9 cellular contexts compared by ENCODE assay signal in the genomic region with DNA sequence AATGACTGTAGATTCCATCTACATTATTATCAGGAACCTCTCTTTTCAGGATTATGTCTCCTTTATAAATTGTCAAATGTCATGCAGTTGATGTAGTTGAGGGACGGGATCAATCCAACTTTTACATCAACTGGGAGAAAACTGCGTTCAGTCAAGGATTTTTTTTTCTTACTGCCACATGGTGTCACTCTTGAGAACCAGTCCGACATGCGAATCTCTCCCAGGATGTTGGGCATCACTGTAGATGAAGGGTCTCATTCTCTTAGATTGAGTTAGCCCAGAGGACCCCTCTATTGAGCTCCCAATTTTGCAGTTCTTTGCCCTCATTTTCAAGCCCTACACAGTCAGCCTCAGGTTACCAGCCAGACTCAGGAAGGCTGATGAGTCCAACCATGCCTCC.
DNase-seq lines count a peak whose midpoint lies in the region; ATAC-seq, FAIRE-seq and TF ChIP-seq lines count a peak whose summit lies in the region.
"Had no signal": no experiment of that assay in that cellular context is flagged by ENCODE, and none has a peak within 500 bp of the region (broad histone marks: within the 10 kb centered on the region; RNA-seq: fewer than 3 reads in every experiment).

No MANE protein-coding gene starts in this region.

- 6 to 19% (median 13%) methylated on average over 4 of the region's 4 CpGs for WGBS in small intestine, 3 donors

- DNase-seq in NCI-H1436 (lab: John Stamatoyannopoulos, UW): peak; percentile 20
- no peak for DNase-seq in NCI-H1436 treated with DMSO at 0.1 percent for 48 hours (lab: John Stamatoyannopoulos, UW)
- DNase-seq in NCI-H526 treated with DMSO at 0.1 percent for 48 hours (lab: John Stamatoyannopoulos, UW): peak; percentile 16
- no peak for DNase-seq in epithelial cell of proximal tubule (ENCODE audit: low read depth)
- DNase-seq in small intestine: peak; percentile 19
- no peak for DNase-seq in NCI-H510A treated with DMSO at 0.1 percent for 48 hours (lab: John Stamatoyannopoulos, UW)
- DNase-seq in activated CD4-positive, CD25-positive, alpha-beta regulatory T cell (lab: John Stamatoyannopoulos, UW): no peak
- DNase-seq: amniotic stem cell had no signal

- no peaks in the 10 kb centered on the region for H3K4me1 ChIP-seq in small intestine (ENCODE audit: control insufficient read depth in 2 of 2, insufficient read depth in 1 of 2, low read depth in 1 of 2, low read length in 1 of 2)

- no peak overlapping the region for H3K4me3 ChIP-seq in epithelial cell of proximal tubule (ENCODE audit: low read depth, low read length)
- no peak overlapping the region for H3K4me3 ChIP-seq in small intestine (ENCODE audit: low read depth in 1 of 2, low read length in 2 of 2)

- TF ChIP-seq CTCF in epithelial cell of proximal tubule (conservative IDR thresholded peaks at IDR 0.05; ENCODE audit: low read depth, low read length): peak; percentile 59

- no peak overlapping the region for H3K27ac ChIP-seq in small intestine (ENCODE audit: low read depth in 1 of 2, low read length in 1 of 2)

- no peak for FAIRE-seq in small intestine (lab: Jason Lieb, UNC)

- no peaks in the 10 kb centered on the region for H3K9me3 ChIP-seq in small intestine (ENCODE audit: control insufficient read depth, low read depth)

- H3K36me3 ChIP-seq in small intestine (ENCODE audit: control insufficient read depth in 2 of 2, insufficient read depth in 2 of 2, low read length in 2 of 2): no peaks in the 10 kb centered on the region

- H3K27me3 ChIP-seq in small intestine (ENCODE audit: control insufficient read depth in 2 of 2, insufficient read depth in 2 of 2, low read length in 2 of 2): no peaks in the 10 kb centered on the region

- no peak for ATAC-seq in HG02970 (IDR thresholded peaks at IDR 0.05; ENCODE audit: low FRiP score, unreplicated experiment)

Comparison
In these comparisons a context has a peak if more than half of its experiments do, and no peak if none do; other contexts are left out.
1. DNase-seq: peak in NCI-H1436 (single experiment), NCI-H526 treated with DMSO at 0.1 percent for 48 hours (single experiment) and small intestine (single experiment); none in NCI-H1436 treated with DMSO at 0.1 percent for 48 hours (single experiment), epithelial cell of proximal tubule (single experiment), NCI-H510A treated with DMSO at 0.1 percent for 48 hours (single experiment) and activated CD4-positive, CD25-positive, alpha-beta regulatory T cell (0 of 4).